In genomic region chr5:96081276-96081858, GRCh38 we compare ENCODE assay signal across 1 cellular context.
TF ChIP-seq lines count a peak whose summit lies in the region.

No MANE protein-coding gene starts in this region.

TF ChIP-seq in HCT116, 20 proteins besides CTCF, POLR2A, EP300 and RAD21 (continued from another document):
- TF ChIP-seq TCF7L2 (IDR thresholded peaks at IDR 0.05; ENCODE audit: borderline replicate concordance, extremely low read depth, insufficient read depth, insufficient read length) (no peak), FOSL1 (IDR thresholded peaks at IDR 0.05; ENCODE audit: low read depth) (no peak)
